ENCODE assay signal across 1 cellular context in the genomic region with DNA sequence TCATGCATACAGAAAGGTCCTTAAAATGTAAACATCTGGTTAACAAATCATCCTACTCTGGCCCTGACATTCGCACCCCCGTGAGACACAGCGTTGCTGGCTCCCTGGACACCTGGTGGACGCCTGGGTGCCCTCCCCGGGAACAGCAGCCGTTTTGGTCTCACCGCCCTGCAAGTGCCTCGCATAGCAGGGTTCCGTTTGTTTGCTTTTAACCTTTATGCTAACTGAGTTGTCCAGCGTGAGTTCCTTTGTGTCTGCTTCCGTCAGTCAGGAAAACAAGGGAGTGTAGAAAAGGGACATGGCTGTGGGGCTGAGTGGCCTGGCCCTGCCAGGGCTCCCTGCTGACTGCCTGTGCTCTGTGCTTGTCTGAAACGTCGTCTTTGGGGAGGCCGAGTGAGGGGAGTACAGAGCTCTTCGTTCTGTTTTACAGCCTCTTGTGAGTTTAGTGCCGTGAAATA.
TF ChIP-seq lines count a peak whose summit lies in the region.

No MANE protein-coding gene starts in this region.

TF ChIP-seq in HepG2, 621 proteins besides CTCF, POLR2A, EP300 and RAD21 (continued from another document and continues in another):
- no peak for TF ChIP-seq ZNF282 (IDR thresholded peaks at IDR 0.05; ENCODE audit: partially characterized antibody)
- TF ChIP-seq NFKBIZ (CRISPR knock-in tag; IDR thresholded peaks at IDR 0.05), result no peak
- no peak for TF ChIP-seq TCF12 (IDR thresholded peaks at IDR 0.05)
- no peak for TF ChIP-seq TCF12 (CRISPR knock-in tag; IDR thresholded peaks at IDR 0.05)
- TF ChIP-seq, protein P1, sequence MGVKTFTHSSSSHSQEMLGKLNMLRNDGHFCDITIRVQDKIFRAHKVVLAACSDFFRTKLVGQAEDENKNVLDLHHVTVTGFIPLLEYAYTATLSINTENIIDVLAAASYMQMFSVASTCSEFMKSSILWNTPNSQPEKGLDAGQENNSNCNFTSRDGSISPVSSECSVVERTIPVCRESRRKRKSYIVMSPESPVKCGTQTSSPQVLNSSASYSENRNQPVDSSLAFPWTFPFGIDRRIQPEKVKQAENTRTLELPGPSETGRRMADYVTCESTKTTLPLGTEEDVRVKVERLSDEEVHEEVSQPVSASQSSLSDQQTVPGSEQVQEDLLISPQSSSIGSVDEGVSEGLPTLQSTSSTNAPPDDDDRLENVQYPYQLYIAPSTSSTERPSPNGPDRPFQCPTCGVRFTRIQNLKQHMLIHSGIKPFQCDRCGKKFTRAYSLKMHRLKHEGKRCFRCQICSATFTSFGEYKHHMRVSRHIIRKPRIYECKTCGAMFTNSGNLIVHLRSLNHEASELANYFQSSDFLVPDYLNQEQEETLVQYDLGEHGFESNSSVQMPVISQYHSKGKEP (CRISPR knock-in tag; IDR thresholded peaks at IDR 0.05), result no peak
- no peak for TF ChIP-seq ZNF484 (CRISPR knock-in tag; IDR thresholded peaks at IDR 0.05; ENCODE audit: borderline replicate concordance, low read depth)
- no peak for TF ChIP-seq ONECUT2 (CRISPR knock-in tag; IDR thresholded peaks at IDR 0.05)
- TF ChIP-seq ZBTB8A (CRISPR knock-in tag; IDR thresholded peaks at IDR 0.05; ENCODE audit: borderline replicate concordance, low read depth), result no peak
- no peak for TF ChIP-seq ZC3H4 (CRISPR knock-in tag; IDR thresholded peaks at IDR 0.05; ENCODE audit: borderline replicate concordance)
- peak; percentile 61 for TF ChIP-seq SKI (IDR thresholded peaks at IDR 0.05; ENCODE audit: partially characterized antibody)
- no peak for TF ChIP-seq HOXA5 (CRISPR knock-in tag; IDR thresholded peaks at IDR 0.05)
- TF ChIP-seq ZNF225 (CRISPR knock-in tag; IDR thresholded peaks at IDR 0.05), result no peak
- no peak for TF ChIP-seq CREBL2 (CRISPR knock-in tag; IDR thresholded peaks at IDR 0.05; ENCODE audit: borderline replicate concordance)
- TF ChIP-seq DPF2 (CRISPR knock-in tag; IDR thresholded peaks at IDR 0.05; ENCODE audit: borderline replicate concordance, low read depth), result no peak
- TF ChIP-seq ZNF720 (CRISPR knock-in tag; IDR thresholded peaks at IDR 0.05), result no peak
- no peak for TF ChIP-seq NR3C1 (CRISPR knock-in tag; IDR thresholded peaks at IDR 0.05)
- no peak for TF ChIP-seq ZNF7 (CRISPR knock-in tag; IDR thresholded peaks at IDR 0.05)
- TF ChIP-seq ZNF775 (CRISPR knock-in tag; IDR thresholded peaks at IDR 0.05; ENCODE audit: borderline replicate concordance), result no peak
- no peak for TF ChIP-seq CREB1 (IDR thresholded peaks at IDR 0.05)
- no peak for TF ChIP-seq CREB1 (CRISPR knock-in tag; IDR thresholded peaks at IDR 0.05)
- TF ChIP-seq MEIS1 (CRISPR knock-in tag; IDR thresholded peaks at IDR 0.05; ENCODE audit: borderline replicate concordance), result no peak
- no peak for TF ChIP-seq SMAD3 (CRISPR knock-in tag; IDR thresholded peaks at IDR 0.05)
- no peak for TF ChIP-seq ZNF619 (CRISPR knock-in tag; IDR thresholded peaks at IDR 0.05)
- TF ChIP-seq ZNF430 (CRISPR knock-in tag; IDR thresholded peaks at IDR 0.05), result no peak
- TF ChIP-seq SAFB2 (CRISPR knock-in tag; IDR thresholded peaks at IDR 0.05; ENCODE audit: borderline replicate concordance, low read depth), result no peak
- TF ChIP-seq ZNF567 (CRISPR knock-in tag; IDR thresholded peaks at IDR 0.05; ENCODE audit: borderline replicate concordance), result no peak
- TF ChIP-seq ZNF333 (CRISPR knock-in tag; IDR thresholded peaks at IDR 0.05; ENCODE audit: borderline replicate concordance), result no peak
- no peak for TF ChIP-seq MED8 (CRISPR knock-in tag; IDR thresholded peaks at IDR 0.05; ENCODE audit: insufficient replicate concordance)
- TF ChIP-seq FOXP4 (CRISPR knock-in tag; IDR thresholded peaks at IDR 0.05), result peak; percentile 65; the same call in 1 of the 2 replicates
- TF ChIP-seq TEAD3 (CRISPR knock-in tag; optimal IDR thresholded peaks at IDR 0.05; ENCODE audit: borderline replicate concordance), result peak; percentile 84
- peak; percentile 63; the same call in 1 of the 2 replicates for TF ChIP-seq ERF (CRISPR knock-in tag; IDR thresholded peaks at IDR 0.05)
- TF ChIP-seq ZNF280B (CRISPR knock-in tag; IDR thresholded peaks at IDR 0.05; ENCODE audit: borderline replicate concordance), result no peak
- no peak for TF ChIP-seq REXO4 (CRISPR knock-in tag; IDR thresholded peaks at IDR 0.05; ENCODE audit: borderline replicate concordance)
- peak; percentile 75 for TF ChIP-seq SKIL (CRISPR knock-in tag; IDR thresholded peaks at IDR 0.05; ENCODE audit: borderline replicate concordance)
- TF ChIP-seq ZNF235 (CRISPR knock-in tag; IDR thresholded peaks at IDR 0.05; ENCODE audit: borderline replicate concordance), result no peak
- TF ChIP-seq GLI4 (CRISPR knock-in tag; IDR thresholded peaks at IDR 0.05; ENCODE audit: borderline replicate concordance), result no peak
- no peak for TF ChIP-seq KLF16 (CRISPR knock-in tag; IDR thresholded peaks at IDR 0.05)
- no peak for TF ChIP-seq ZNF446 (CRISPR knock-in tag; IDR thresholded peaks at IDR 0.05)
- TF ChIP-seq ATF5 (CRISPR knock-in tag; IDR thresholded peaks at IDR 0.05; ENCODE audit: low read depth), result no peak
- TF ChIP-seq, protein P2, sequence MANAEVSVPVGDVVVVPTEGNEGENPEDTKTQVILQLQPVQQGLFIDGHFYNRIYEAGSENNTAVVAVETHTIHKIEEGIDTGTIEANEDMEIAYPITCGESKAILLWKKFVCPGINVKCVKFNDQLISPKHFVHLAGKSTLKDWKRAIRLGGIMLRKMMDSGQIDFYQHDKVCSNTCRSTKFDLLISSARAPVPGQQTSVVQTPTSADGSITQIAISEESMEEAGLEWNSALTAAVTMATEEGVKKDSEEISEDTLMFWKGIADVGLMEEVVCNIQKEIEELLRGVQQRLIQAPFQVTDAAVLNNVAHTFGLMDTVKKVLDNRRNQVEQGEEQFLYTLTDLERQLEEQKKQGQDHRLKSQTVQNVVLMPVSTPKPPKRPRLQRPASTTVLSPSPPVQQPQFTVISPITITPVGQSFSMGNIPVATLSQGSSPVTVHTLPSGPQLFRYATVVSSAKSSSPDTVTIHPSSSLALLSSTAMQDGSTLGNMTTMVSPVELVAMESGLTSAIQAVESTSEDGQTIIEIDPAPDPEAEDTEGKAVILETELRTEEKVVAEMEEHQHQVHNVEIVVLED (CRISPR knock-in tag; IDR thresholded peaks at IDR 0.05; ENCODE audit: borderline replicate concordance), result no peak
- TF ChIP-seq ZNF407 (CRISPR knock-in tag; IDR thresholded peaks at IDR 0.05; ENCODE audit: not compliant biosample characterization), result no peak
- TF ChIP-seq MLLT10 (CRISPR knock-in tag; IDR thresholded peaks at IDR 0.05), result no peak
- no peak for TF ChIP-seq GATA4 (IDR thresholded peaks at IDR 0.05; ENCODE audit: borderline replicate concordance, low read depth)
- TF ChIP-seq HNRNPK (IDR thresholded peaks at IDR 0.05; ENCODE audit: low read depth, low read length, poor library complexity, severe bottlenecking), result no peak
- TF ChIP-seq ZFP41 (CRISPR knock-in tag; IDR thresholded peaks at IDR 0.05; ENCODE audit: borderline replicate concordance), result no peak
- TF ChIP-seq KDM1A (CRISPR knock-in tag; IDR thresholded peaks at IDR 0.05), result no peak
- peak; percentile 53; the same call in 1 of the 2 replicates for TF ChIP-seq HOXA3 (CRISPR knock-in tag; IDR thresholded peaks at IDR 0.05)
- 0 out of 2 replicates have a peak, but pooled peaks have one; percentile 22 for TF ChIP-seq ZBTB21 (CRISPR knock-in tag; IDR thresholded peaks at IDR 0.05)
- TF ChIP-seq ZNF782 (CRISPR knock-in tag; IDR thresholded peaks at IDR 0.05; ENCODE audit: borderline replicate concordance), result 0 out of 2 replicates have a peak, but pooled peaks have one; percentile 40
- TF ChIP-seq ADNP (CRISPR knock-in tag; IDR thresholded peaks at IDR 0.05), result no peak
